In the genomic region with DNA sequence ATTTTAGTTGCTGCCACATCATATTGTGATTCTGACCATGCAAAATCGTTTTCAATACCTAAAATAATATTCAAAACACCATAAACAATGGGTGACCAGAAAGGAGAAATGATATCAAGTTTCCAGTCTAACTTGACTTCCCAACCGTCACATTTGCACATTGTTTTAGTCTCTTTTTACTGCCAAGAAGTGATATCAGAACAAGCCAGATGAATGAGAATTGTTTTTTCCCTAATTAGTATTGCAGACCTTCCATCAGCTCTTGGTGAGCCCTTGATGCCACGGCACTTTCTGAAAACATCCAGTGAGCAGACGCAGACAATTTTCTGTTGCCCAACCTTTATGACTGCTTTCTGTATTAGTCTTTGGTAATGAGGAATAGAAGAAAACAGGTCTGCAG, we compare ENCODE assay signal across 26 cellular contexts.
"Had no signal": no experiment of that assay in that cellular context is flagged by ENCODE, and none has a peak within 500 bp of the region (broad histone marks: within the 10 kb centered on the region; RNA-seq: fewer than 3 reads in every experiment).

No MANE protein-coding gene starts in this region.

- H3K27ac Mint-ChIP-seq: activated B cell treated with CpG ODN at 0.5 μM for 24 hours; activated naive CD8-positive, alpha-beta T cell treated with anti-CD3 and anti-CD28 coated beads, Interleukin-2, amount 10 ng/mL, durations not matched to agents 7 days and 5 days; endodermal cell; naive B cell; stimulated activated effector memory CD8-positive, alpha-beta T cell treated with anti-CD3 and anti-CD28 coated beads, Interleukin-12 subunit alpha, Interleukin-12 subunit beta, amount 100 ng/mL, for 72 hours; T-cell; T-helper 2 cell treated with Interferon-gamma antibody and Interleukin-4, amounts not matched to agents 5 μg/mL and 100 μg/mL, for 36 hours had no signal

- ATAC-seq: activated T-cell treated with anti-CD3 and anti-CD28 coated beads, Interleukin-2, amount 50 U/mL, for 4 hours; sciatic nerve; stimulated activated effector memory CD8-positive, alpha-beta T cell treated with anti-CD3 and anti-CD28 coated beads, Interleukin-12 subunit alpha, Interleukin-12 subunit beta, amount 100 ng/mL, for 72 hours; T-cell had no signal

- H3K9me3 Mint-ChIP-seq: activated naive CD8-positive, alpha-beta T cell treated with anti-CD3 and anti-CD28 coated beads, Interleukin-2, amount 10 ng/mL, durations not matched to agents 7 days and 5 days; T-helper 2 cell treated with Interferon-gamma antibody and Interleukin-4, amounts not matched to agents 5 μg/mL and 100 μg/mL, for 36 hours had no signal

- FAIRE-seq: colon, small intestine, TTC549, urothelium cell line had no signal

- H3K9me3 ChIP-seq: transverse colon had no signal

- H3K4me3 ChIP-seq: breast epithelium, stomach, transverse colon had no signal

- H3K27ac ChIP-seq: breast epithelium, epithelial cell of prostate, stomach, transverse colon had no signal

- DNase-seq: activated B cell treated with CpG ODN at 0.5 μM for 24 hours; activated CD4-positive, alpha-beta T cell treated with anti-CD3 and anti-CD28 coated beads for 4 hours; activated CD4-positive, alpha-beta T cell treated with anti-CD3 and anti-CD28 coated beads, Interleukin-2, amount 50 U/mL, for 48 hours; activated CD8-positive, alpha-beta memory T cell treated with anti-CD3 and anti-CD28 coated beads, Interleukin-2, amount 50 U/mL, for 48 hours; activated naive CD4-positive, alpha-beta T cell treated with Interleukin-2 at 50 U/mL for 16 hours; activated naive CD8-positive, alpha-beta T cell treated with anti-CD3 and anti-CD28 coated beads, Interleukin-2, amount 10 ng/mL, durations not matched to agents 7 days and 5 days; activated T-cell treated with anti-CD3 and anti-CD28 coated beads, Interleukin-2, amount 50 U/mL, for 4 hours; amniotic stem cell; endodermal cell; mesenchymal stem cell; naive B cell; nucleus accumbens; posterior cingulate gyrus; small intestine; stimulated activated CD4-positive, alpha-beta T cell treated with anti-CD3 and anti-CD28 coated beads, Interleukin-2, amount 100 ng/mL, for 24 hours; stomach; T-cell; transverse colon had no signal

- H3K36me3 Mint-ChIP-seq: activated naive CD8-positive, alpha-beta T cell treated with anti-CD3 and anti-CD28 coated beads, Interleukin-2, amount 10 ng/mL, durations not matched to agents 7 days and 5 days; naive B cell; stimulated activated effector memory CD8-positive, alpha-beta T cell treated with anti-CD3 and anti-CD28 coated beads, Interleukin-12 subunit alpha, Interleukin-12 subunit beta, amount 100 ng/mL, for 72 hours; T-cell had no signal

- H3K4me1 ChIP-seq: breast epithelium, stomach, transverse colon had no signal

- H3K27me3 ChIP-seq: breast epithelium, stomach, transverse colon had no signal

- H3K36me3 ChIP-seq: breast epithelium, stomach, transverse colon had no signal
